Comparison of ENCODE assay signal across 8 cellular contexts in genomic region chr9:133029994-133030316, GRCh38.
DNase-seq lines count a peak whose midpoint lies in the region; ATAC-seq and TF ChIP-seq lines count a peak whose summit lies in the region.

No MANE protein-coding gene starts in this region.

- H3K9me3 ChIP-seq in mucosa of stomach (ENCODE audit: control insufficient read depth, low read length): no peaks in the 10 kb centered on the region

- H3K4me3 ChIP-seq in GM12875 (ENCODE audit: low read depth, low read length): peak overlapping the region; percentile 93
- peak overlapping the region; percentile 92 for H3K4me3 ChIP-seq in mucosa of stomach (ENCODE audit: low read length)

- peaks cover 6% of the 10 kb centered on the region for H3K4me1 ChIP-seq in mucosa of stomach (ENCODE audit: control insufficient read depth, insufficient read depth, low read length)

- H3K36me3 ChIP-seq in mucosa of stomach (ENCODE audit: control insufficient read depth, insufficient read depth, low read length): no peaks in the 10 kb centered on the region

- ATAC-seq in HG03521 (IDR thresholded peaks at IDR 0.05; ENCODE audit: unreplicated experiment) (peak; percentile 14), HG03457 (IDR thresholded peaks at IDR 0.05; ENCODE audit: unreplicated experiment) (no peak)

- peak overlapping the region; percentile 70 for H3K27ac ChIP-seq in caudate nucleus (ENCODE audit: low read depth, low read length)

- peaks cover 5% of the 10 kb centered on the region for H3K27me3 ChIP-seq in mucosa of stomach (ENCODE audit: control insufficient read depth, insufficient read depth, low read length)

- TF ChIP-seq CTCF in GM12875 (IDR thresholded peaks at IDR 0.05; ENCODE audit: borderline replicate concordance, insufficient read depth, low read depth, low read length): no peak

- H3K9ac ChIP-seq in mucosa of stomach (ENCODE audit: low read length): peak overlapping the region; percentile 93

- DNase-seq in caudate nucleus (lab: John Stamatoyannopoulos, UW): no peak
- DNase-seq in NCI-H1092 (lab: John Stamatoyannopoulos, UW): no peak
- no peak for DNase-seq in central memory CD4-positive, alpha-beta T cell
- DNase-seq in activated CD8-positive, alpha-beta memory T cell treated with anti-CD3 and anti-CD28 coated beads, Interleukin-2, amount 50 U/mL, for 48 hours: no peak
